ENCODE assay signal across 1 cellular context in genomic region chr7:80093349-80093748, GRCh38.
TF ChIP-seq lines count a peak whose summit lies in the region.

No MANE protein-coding gene starts in this region.

TF ChIP-seq in HepG2, 621 proteins besides CTCF, POLR2A, EP300 and RAD21 (continued from another document):
- TF ChIP-seq AKNA (CRISPR knock-in tag; IDR thresholded peaks at IDR 0.05; ENCODE audit: borderline replicate concordance) = no peak
- peak; percentile 51; the same call in 1 of the 2 replicates for TF ChIP-seq MAFF (IDR thresholded peaks at IDR 0.05; ENCODE audit: low read depth, low read length)
- no peak for TF ChIP-seq ARNTL (CRISPR knock-in tag; IDR thresholded peaks at IDR 0.05)
TF ChIP-seq in HepG2: peak in this region for 2.
